Comparison of ENCODE assay signal across 1 cellular context in the genomic region with DNA sequence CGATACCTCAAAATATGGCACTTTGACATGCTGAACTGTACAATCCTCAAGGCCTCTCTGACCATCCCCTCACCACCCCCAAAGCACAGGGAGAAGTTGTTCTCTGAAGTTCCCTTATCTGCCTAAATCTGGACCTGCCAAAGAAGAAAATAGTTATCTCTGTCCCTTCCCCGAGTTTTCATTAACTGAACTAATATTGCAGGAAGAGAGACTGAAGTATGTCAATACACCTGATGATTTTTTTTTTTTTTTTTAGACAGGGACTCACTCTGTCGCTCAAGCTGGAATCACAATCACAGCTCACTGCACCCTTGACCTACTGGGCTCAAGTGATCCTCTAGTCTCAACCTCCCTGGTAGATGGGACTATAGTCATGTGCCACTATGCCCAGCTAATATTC.
TF ChIP-seq lines count a peak whose summit lies in the region.

No MANE protein-coding gene starts in this region.

TF ChIP-seq in GM23338, 12 proteins besides CTCF, POLR2A, EP300 and RAD21:
- TF ChIP-seq, protein P1, sequence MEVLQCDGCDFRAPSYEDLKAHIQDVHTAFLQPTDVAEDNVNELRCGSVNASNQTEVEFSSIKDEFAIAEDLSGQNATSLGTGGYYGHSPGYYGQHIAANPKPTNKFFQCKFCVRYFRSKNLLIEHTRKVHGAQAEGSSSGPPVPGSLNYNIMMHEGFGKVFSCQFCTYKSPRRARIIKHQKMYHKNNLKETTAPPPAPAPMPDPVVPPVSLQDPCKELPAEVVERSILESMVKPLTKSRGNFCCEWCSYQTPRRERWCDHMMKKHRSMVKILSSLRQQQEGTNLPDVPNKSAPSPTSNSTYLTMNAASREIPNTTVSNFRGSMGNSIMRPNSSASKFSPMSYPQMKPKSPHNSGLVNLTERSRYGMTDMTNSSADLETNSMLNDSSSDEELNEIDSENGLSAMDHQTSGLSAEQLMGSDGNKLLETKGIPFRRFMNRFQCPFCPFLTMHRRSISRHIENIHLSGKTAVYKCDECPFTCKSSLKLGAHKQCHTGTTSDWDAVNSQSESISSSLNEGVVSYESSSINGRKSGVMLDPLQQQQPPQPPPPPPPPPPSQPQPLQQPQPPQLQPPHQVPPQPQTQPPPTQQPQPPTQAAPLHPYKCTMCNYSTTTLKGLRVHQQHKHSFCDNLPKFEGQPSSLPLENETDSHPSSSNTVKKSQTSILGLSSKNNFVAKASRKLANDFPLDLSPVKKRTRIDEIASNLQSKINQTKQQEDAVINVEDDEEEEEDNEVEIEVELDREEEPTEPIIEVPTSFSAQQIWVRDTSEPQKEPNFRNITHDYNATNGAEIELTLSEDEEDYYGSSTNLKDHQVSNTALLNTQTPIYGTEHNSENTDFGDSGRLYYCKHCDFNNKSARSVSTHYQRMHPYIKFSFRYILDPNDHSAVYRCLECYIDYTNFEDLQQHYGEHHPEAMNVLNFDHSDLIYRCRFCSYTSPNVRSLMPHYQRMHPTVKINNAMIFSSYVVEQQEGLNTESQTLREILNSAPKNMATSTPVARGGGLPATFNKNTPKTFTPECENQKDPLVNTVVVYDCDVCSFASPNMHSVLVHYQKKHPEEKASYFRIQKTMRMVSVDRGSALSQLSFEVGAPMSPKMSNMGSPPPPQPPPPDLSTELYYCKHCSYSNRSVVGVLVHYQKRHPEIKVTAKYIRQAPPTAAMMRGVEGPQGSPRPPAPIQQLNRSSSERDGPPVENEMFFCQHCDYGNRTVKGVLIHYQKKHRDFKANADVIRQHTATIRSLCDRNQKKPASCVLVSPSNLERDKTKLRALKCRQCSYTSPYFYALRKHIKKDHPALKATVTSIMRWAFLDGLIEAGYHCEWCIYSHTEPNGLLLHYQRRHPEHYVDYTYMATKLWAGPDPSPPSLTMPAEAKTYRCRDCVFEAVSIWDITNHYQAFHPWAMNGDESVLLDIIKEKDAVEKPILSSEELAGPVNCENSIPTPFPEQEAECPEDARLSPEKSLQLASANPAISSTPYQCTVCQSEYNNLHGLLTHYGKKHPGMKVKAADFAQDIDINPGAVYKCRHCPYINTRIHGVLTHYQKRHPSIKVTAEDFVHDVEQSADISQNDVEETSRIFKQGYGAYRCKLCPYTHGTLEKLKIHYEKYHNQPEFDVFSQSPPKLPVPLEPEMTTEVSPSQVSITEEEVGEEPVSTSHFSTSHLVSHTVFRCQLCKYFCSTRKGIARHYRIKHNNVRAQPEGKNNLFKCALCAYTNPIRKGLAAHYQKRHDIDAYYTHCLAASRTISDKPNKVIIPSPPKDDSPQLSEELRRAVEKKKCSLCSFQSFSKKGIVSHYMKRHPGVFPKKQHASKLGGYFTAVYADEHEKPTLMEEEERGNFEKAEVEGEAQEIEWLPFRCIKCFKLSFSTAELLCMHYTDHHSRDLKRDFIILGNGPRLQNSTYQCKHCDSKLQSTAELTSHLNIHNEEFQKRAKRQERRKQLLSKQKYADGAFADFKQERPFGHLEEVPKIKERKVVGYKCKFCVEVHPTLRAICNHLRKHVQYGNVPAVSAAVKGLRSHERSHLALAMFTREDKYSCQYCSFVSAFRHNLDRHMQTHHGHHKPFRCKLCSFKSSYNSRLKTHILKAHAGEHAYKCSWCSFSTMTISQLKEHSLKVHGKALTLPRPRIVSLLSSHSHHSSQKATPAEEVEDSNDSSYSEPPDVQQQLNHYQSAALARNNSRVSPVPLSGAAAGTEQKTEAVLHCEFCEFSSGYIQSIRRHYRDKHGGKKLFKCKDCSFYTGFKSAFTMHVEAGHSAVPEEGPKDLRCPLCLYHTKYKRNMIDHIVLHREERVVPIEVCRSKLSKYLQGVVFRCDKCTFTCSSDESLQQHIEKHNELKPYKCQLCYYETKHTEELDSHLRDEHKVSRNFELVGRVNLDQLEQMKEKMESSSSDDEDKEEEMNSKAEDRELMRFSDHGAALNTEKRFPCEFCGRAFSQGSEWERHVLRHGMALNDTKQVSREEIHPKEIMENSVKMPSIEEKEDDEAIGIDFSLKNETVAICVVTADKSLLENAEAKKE (CRISPR knock-in tag; IDR thresholded peaks at IDR 0.05): no peak
- no peak for TF ChIP-seq EZH2phosphoT487 (IDR thresholded peaks at IDR 0.05; ENCODE audit: unreplicated experiment)
- no peak for TF ChIP-seq ZNF114 (CRISPR knock-in tag; IDR thresholded peaks at IDR 0.05)
- TF ChIP-seq JUNB (IDR thresholded peaks at IDR 0.05; ENCODE audit: unreplicated experiment): no peak
- no peak for TF ChIP-seq CREB1 (CRISPR knock-in tag; IDR thresholded peaks at IDR 0.05; ENCODE audit: low read depth)
- no peak for TF ChIP-seq POLR2AphosphoS5 (IDR thresholded peaks at IDR 0.05; ENCODE audit: low read depth)
- no peak for TF ChIP-seq REST (IDR thresholded peaks at IDR 0.05; ENCODE audit: unreplicated experiment)
- TF ChIP-seq ZNF331 (CRISPR knock-in tag; IDR thresholded peaks at IDR 0.05; ENCODE audit: low read depth): no peak
- no peak for TF ChIP-seq STAT1 (IDR thresholded peaks at IDR 0.05; ENCODE audit: unreplicated experiment)
- no peak for TF ChIP-seq EZH2 (IDR thresholded peaks at IDR 0.05; ENCODE audit: low read depth, unreplicated experiment)
- no peak for TF ChIP-seq NANOG (IDR thresholded peaks at IDR 0.05; ENCODE audit: borderline replicate concordance)
- TF ChIP-seq, protein P2, sequence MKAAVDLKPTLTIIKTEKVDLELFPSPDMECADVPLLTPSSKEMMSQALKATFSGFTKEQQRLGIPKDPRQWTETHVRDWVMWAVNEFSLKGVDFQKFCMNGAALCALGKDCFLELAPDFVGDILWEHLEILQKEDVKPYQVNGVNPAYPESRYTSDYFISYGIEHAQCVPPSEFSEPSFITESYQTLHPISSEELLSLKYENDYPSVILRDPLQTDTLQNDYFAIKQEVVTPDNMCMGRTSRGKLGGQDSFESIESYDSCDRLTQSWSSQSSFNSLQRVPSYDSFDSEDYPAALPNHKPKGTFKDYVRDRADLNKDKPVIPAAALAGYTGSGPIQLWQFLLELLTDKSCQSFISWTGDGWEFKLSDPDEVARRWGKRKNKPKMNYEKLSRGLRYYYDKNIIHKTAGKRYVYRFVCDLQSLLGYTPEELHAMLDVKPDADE (IDR thresholded peaks at IDR 0.05): no peak
